ENCODE assay signal across 14 cellular contexts in the genomic region with DNA sequence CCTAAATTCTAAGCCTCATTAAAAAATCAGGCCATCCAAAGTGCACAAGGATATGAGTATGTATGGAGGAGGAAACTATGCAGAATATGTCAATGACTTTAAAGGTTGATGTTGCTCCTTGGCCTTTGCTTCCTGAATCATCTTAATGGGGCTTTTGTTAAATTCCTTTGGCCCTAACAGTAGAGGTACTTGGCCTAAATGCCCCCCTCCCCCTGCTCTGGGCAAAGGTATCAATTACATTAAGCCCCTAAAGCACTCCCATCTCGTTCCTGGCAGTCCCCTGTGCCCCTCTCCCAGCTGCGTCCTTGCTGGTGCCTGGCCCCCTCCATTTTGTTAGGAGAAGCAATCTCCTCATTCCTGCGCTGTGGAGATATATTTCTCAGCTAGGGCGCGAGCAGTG. TPM values are rescaled to one million over a fixed set of nuclear protein-coding genes. Genes with fewer than 3 reads are reported as not detected.
DNase-seq lines count a peak whose midpoint lies in the region; ATAC-seq and TF ChIP-seq lines count a peak whose summit lies in the region.
"Had no signal": no experiment of that assay in that cellular context is flagged by ENCODE, and none has a peak within 500 bp of the region (broad histone marks: within the 10 kb centered on the region; RNA-seq: fewer than 3 reads in every experiment).

No MANE protein-coding gene starts in this region.

- ATAC-seq in activated T-helper 17 cell treated with anti-CD3 and anti-CD28 coated beads, Interleukin-2, amount 50 U/mL, for 72 hours (replicated peaks) = no peak

- WGBS in mesodermal cell (ENCODE audit: insufficient coverage in 2 of 2), 2 experiments = 67 to 73% methylated on average over 2 to 5 of the region's 5 CpGs
- WGBS in mammary epithelial cell (ENCODE audit: low coverage, missing lambda C conversion rate) = 56% methylated on average over 5 of the region's 5 CpGs

- in situ Hi-C loops in mammary epithelial cell (cut with MboI; ENCODE audit: low sequenced_read_pairs in 2 of 2) = no loop called here

- H3K4me1 Mint-ChIP-seq in activated T-helper 17 cell treated with anti-CD3 and anti-CD28 coated beads, Interleukin-2, amount 50 U/mL, for 72 hours = peaks cover 24% of the 10 kb centered on the region
- H3K4me1 Mint-ChIP-seq in endothelial cell (ENCODE audit: unreplicated experiment) = peaks cover 36% of the 10 kb centered on the region

- peak; percentile 29 for DNase-seq in GM03348 (ENCODE audit: low spot score)
- DNase-seq in mammary epithelial cell = no peak
- no peak for DNase-seq in DMS79 treated with DMSO at 0.1 percent for 48 hours (lab: John Stamatoyannopoulos, UW)
- no peak for DNase-seq in SKM-1 treated with dmso at 0.1 percent for 144 hours (lab: John Stamatoyannopoulos, UW; ENCODE audit: unreplicated experiment)
- DNase-seq in endothelial cell (ENCODE audit: low spot score) = no peak
- DNase-seq: BE2C, hippocampal formation had no signal

- H3K9me3 Mint-ChIP-seq in activated T-helper 17 cell treated with anti-CD3 and anti-CD28 coated beads, Interleukin-2, amount 50 U/mL, for 72 hours = no peaks in the 10 kb centered on the region
- no peaks in the 10 kb centered on the region for H3K9me3 Mint-ChIP-seq in endothelial cell (ENCODE audit: unreplicated experiment)
- H3K9me3 Mint-ChIP-seq: memory B cell had no signal

- no peak overlapping the region for H3K4me3 ChIP-seq in BLaER1 treated with 17β-estradiol and CSF1 and Interleukin-3, amounts not matched to agents 10 nM and 100 nM
- H3K4me3 ChIP-seq in mesodermal cell (ENCODE audit: extremely low read depth, insufficient read depth, low read length, poor library complexity, severe bottlenecking) (no peak overlapping the region), mammary epithelial cell (replicated peaks in 1 of 3; ENCODE audit: insufficient read depth in 1 of 3, low read depth in 2 of 3, low read length in 3 of 3) (no peak overlapping the region)

- TF ChIP-seq CTCF in mammary epithelial cell (conservative IDR thresholded peaks at IDR 0.05 in 1 of 2, IDR thresholded peaks at IDR 0.05 in 1 of 2; ENCODE audit: extremely low read depth in 1 of 2, insufficient read depth in 1 of 2, low read depth in 1 of 2, low read length in 2 of 2) = no peak
- no peak for TF ChIP-seq CTCF in endothelial cell (IDR thresholded peaks at IDR 0.05; ENCODE audit: unreplicated experiment)

- dilution Hi-C loops in mammary epithelial cell (cut with HindIII; ENCODE audit: low sequenced_read_pairs) = no loop called here

- no TSS peak for BruUV-seq in mammary epithelial cell (replicated peaks; lab: Mats Ljungman, UMichigan)

- H3K36me3 Mint-ChIP-seq in activated T-helper 17 cell treated with anti-CD3 and anti-CD28 coated beads, Interleukin-2, amount 50 U/mL, for 72 hours (ENCODE audit: low read depth) = peaks cover 22% of the 10 kb centered on the region
- no peaks in the 10 kb centered on the region for H3K36me3 Mint-ChIP-seq in endothelial cell (ENCODE audit: low read depth, unreplicated experiment)

- peaks cover 33 to 93% (median 87%) of the 10 kb centered on the region in 10 experiments for H3K4me1 ChIP-seq in BLaER1 treated with 17β-estradiol and CSF1 and Interleukin-3, amounts not matched to agents 10 nM and 100 nM
- H3K4me1 ChIP-seq in mesodermal cell (ENCODE audit: control insufficient read depth, insufficient read depth, low read length, poor library complexity, severe bottlenecking) = peaks cover 22% of the 10 kb centered on the region
- H3K4me1 ChIP-seq in mammary epithelial cell (ENCODE audit: insufficient read depth, low read length) = peaks cover 23% of the 10 kb centered on the region
- H3K4me1 ChIP-seq: BE2C had no signal

- H3K9ac ChIP-seq in BLaER1 treated with 17β-estradiol and CSF1 and Interleukin-3, amounts not matched to agents 10 nM and 100 nM = peak overlapping the region in 5 of 11 experiments; percentile 7 to 58 (median 26); a peak in 4 of 22 replicates
- H3K9ac ChIP-seq in mammary epithelial cell (ENCODE audit: insufficient read depth, low read length) = no peak overlapping the region

- peaks cover 5 to 37% (median 16%) of the 10 kb centered on the region in 11 experiments; a peak in 15 of 22 replicates for H3K36me3 ChIP-seq in BLaER1 treated with 17β-estradiol and CSF1 and Interleukin-3, amounts not matched to agents 10 nM and 100 nM
- H3K36me3 ChIP-seq in mesodermal cell (ENCODE audit: control insufficient read depth, insufficient read depth, low read length) (peaks cover 24% of the 10 kb centered on the region), mammary epithelial cell (ENCODE audit: insufficient read depth, low read length) (peaks cover 2% of the 10 kb centered on the region)
- H3K36me3 ChIP-seq: BE2C had no signal

- H3K9me3 ChIP-seq in BLaER1 treated with 17β-estradiol and CSF1 and Interleukin-3, amounts not matched to agents 10 nM and 100 nM (replicated peaks in 1 of 11) = no peaks in the 10 kb centered on the region
- H3K9me3 ChIP-seq in mesodermal cell (ENCODE audit: control insufficient read depth, low read length) (no peaks in the 10 kb centered on the region), mammary epithelial cell (replicated peaks; ENCODE audit: insufficient read depth, low read length) (no peaks in the 10 kb centered on the region)
- H3K9me3 ChIP-seq: BE2C had no signal

- peaks cover 84% of the 10 kb centered on the region for H3K79me2 ChIP-seq in mammary epithelial cell (ENCODE audit: insufficient read depth, low read length)

- intact Hi-C loops in mammary epithelial cell (cut with micrococcal nuclease) = loop anchor here (2.0 kb wide), 1 partner anchor 39 kb away; no protein-coding TSS in a partner anchor

- H2AFZ ChIP-seq in mammary epithelial cell (ENCODE audit: low read depth, low read length) = no peak overlapping the region

- H3K4me2 ChIP-seq in BLaER1 treated with 17β-estradiol and CSF1 and Interleukin-3, amounts not matched to agents 10 nM and 100 nM = peak overlapping the region in 8 of 11 experiments; percentile 73 to 97 (median 86); a peak in 11 of 22 replicates
- no peak overlapping the region for H3K4me2 ChIP-seq in mammary epithelial cell (ENCODE audit: insufficient read depth, low read depth, low read length)

- H3K27ac Mint-ChIP-seq in activated T-helper 17 cell treated with anti-CD3 and anti-CD28 coated beads, Interleukin-2, amount 50 U/mL, for 72 hours = peak overlapping the region; percentile 87
- no peak overlapping the region for H3K27ac Mint-ChIP-seq in endothelial cell (ENCODE audit: unreplicated experiment)
- H3K27ac Mint-ChIP-seq: memory B cell had no signal

- no peaks in the 10 kb centered on the region for H3K27me3 Mint-ChIP-seq in activated T-helper 17 cell treated with anti-CD3 and anti-CD28 coated beads, Interleukin-2, amount 50 U/mL, for 72 hours
- H3K27me3 Mint-ChIP-seq in endothelial cell (ENCODE audit: unreplicated experiment) = no peaks in the 10 kb centered on the region
- H3K27me3 Mint-ChIP-seq: memory B cell had no signal

- no peak overlapping the region for H3K4me3 Mint-ChIP-seq in activated T-helper 17 cell treated with anti-CD3 and anti-CD28 coated beads, Interleukin-2, amount 50 U/mL, for 72 hours
- no peak overlapping the region for H3K4me3 Mint-ChIP-seq in endothelial cell (ENCODE audit: unreplicated experiment)
- H3K4me3 Mint-ChIP-seq: memory B cell had no signal

- no peaks in the 10 kb centered on the region; a peak in 1 of 22 replicates for H4K20me1 ChIP-seq in BLaER1 treated with 17β-estradiol and CSF1 and Interleukin-3, amounts not matched to agents 10 nM and 100 nM
- no peaks in the 10 kb centered on the region for H4K20me1 ChIP-seq in mammary epithelial cell (ENCODE audit: insufficient read depth, low read length)

- peak overlapping the region in 5 of 11 experiments; percentile 27 to 69 (median 48); a peak in 5 of 22 replicates for H3K27ac ChIP-seq in BLaER1 treated with 17β-estradiol and CSF1 and Interleukin-3, amounts not matched to agents 10 nM and 100 nM
- H3K27ac ChIP-seq in mesodermal cell (ENCODE audit: low read depth, low read length, severe bottlenecking) (peak overlapping the region; percentile 43), mammary epithelial cell (ENCODE audit: insufficient read depth, low read depth, low read length) (no peak overlapping the region)
- H3K27ac ChIP-seq: HL-60 had no signal

- H3K27me3 ChIP-seq in BLaER1 treated with 17β-estradiol and CSF1 and Interleukin-3, amounts not matched to agents 10 nM and 100 nM = no peaks in the 10 kb centered on the region
- no peaks in the 10 kb centered on the region for H3K27me3 ChIP-seq in mammary epithelial cell (ENCODE audit: insufficient read depth, low read length)
- H3K27me3 ChIP-seq: BE2C had no signal

- CTCF ChIA-PET in mammary epithelial cell (lab: Charles Lee; ENCODE audit: low non-redundant PET) = no interaction called here

RNA-seq across cellular contexts. Expression of a gene that starts 4.8 kb away (rescaled TPM):
- 10 to 100 TPM; 75.4 to 86.8 TPM for total RNA-seq in activated T-helper 17 cell treated with anti-CD3 and anti-CD28 coated beads, Interleukin-2, amount 50 U/mL, for 72 hours
- polyA plus RNA-seq in mesodermal cell (2013, experiment 1 of 2) = 140 TPM
- 140 TPM for polyA plus RNA-seq in mesodermal cell (2013, experiment 2 of 2)
- total RNA-seq in mammary epithelial cell (100 to 1,000 TPM; 113 to 155 TPM), endothelial cell (ENCODE audit: unreplicated experiment) (130 TPM)
- 172 TPM for polyA plus RNA-seq in mammary epithelial cell
- 168 TPM for polyA minus RNA-seq in mammary epithelial cell

RNA-seq across cellular contexts. Expression of a gene that starts 28.9 kb away (rescaled TPM):
- total RNA-seq in activated T-helper 17 cell treated with anti-CD3 and anti-CD28 coated beads, Interleukin-2, amount 50 U/mL, for 72 hours = not detected
- polyA plus RNA-seq in mesodermal cell (2013, experiment 1 of 2) = 1.5 TPM
- polyA plus RNA-seq in mesodermal cell (2013, experiment 2 of 2) = 1.7 TPM
- under 1 TPM; 0.26 to 0.67 TPM for total RNA-seq in mammary epithelial cell
- 0.54 TPM for polyA plus RNA-seq in mammary epithelial cell
- polyA minus RNA-seq in mammary epithelial cell = not detected
- total RNA-seq in endothelial cell (ENCODE audit: unreplicated experiment) = 0.49 TPM
- total RNA-seq: epithelial cell of proximal tubule had no signal

RNA-seq across cellular contexts. Expression of a gene that starts 34.5 kb away (rescaled TPM):
- total RNA-seq in activated T-helper 17 cell treated with anti-CD3 and anti-CD28 coated beads, Interleukin-2, amount 50 U/mL, for 72 hours = 1 to 10 TPM in 1 of 2 donors, under 1 TPM in 1; 0.24 to 2.2 TPM
- 0.26 TPM for polyA plus RNA-seq in mesodermal cell (2013, experiment 1 of 2)
- polyA plus RNA-seq in mesodermal cell (2013, experiment 2 of 2) = not detected
- total RNA-seq in mammary epithelial cell (under 1 TPM; 0.17 to 0.33 TPM), endothelial cell (ENCODE audit: unreplicated experiment) (0.41 TPM)
- 0.11 TPM for polyA plus RNA-seq in mammary epithelial cell
- polyA minus RNA-seq in mammary epithelial cell = not detected
- total RNA-seq: epithelial cell of proximal tubule, NCI-H460 had no signal

RNA-seq across cellular contexts. Expression of a gene that starts 49.2 kb away (rescaled TPM):
- 1,000 to 10,000 TPM; 1,204 to 1,551 TPM for total RNA-seq in activated T-helper 17 cell treated with anti-CD3 and anti-CD28 coated beads, Interleukin-2, amount 50 U/mL, for 72 hours
- 1,805 TPM for polyA plus RNA-seq in mesodermal cell (2013, experiment 1 of 2)
- polyA plus RNA-seq in mesodermal cell (2013, experiment 2 of 2) = 1,831 TPM
- total RNA-seq in mammary epithelial cell (1,000 to 10,000 TPM in 1 of 2 donors, 100 to 1,000 TPM in 1; 216 to 1,018 TPM), endothelial cell (ENCODE audit: unreplicated experiment) (1,804 TPM)
- polyA plus RNA-seq in mammary epithelial cell = 973 TPM
- polyA minus RNA-seq in mammary epithelial cell = 602 TPM

RNA-seq across cellular contexts. Expression of a gene that starts 49.8 kb away (rescaled TPM):
- total RNA-seq in activated T-helper 17 cell treated with anti-CD3 and anti-CD28 coated beads, Interleukin-2, amount 50 U/mL, for 72 hours = 10 to 100 TPM; 82.0 to 89.7 TPM
- polyA plus RNA-seq in mesodermal cell (2013, experiment 1 of 2) = 70.9 TPM
- 64.6 TPM for polyA plus RNA-seq in mesodermal cell (2013, experiment 2 of 2)
- total RNA-seq in mammary epithelial cell (10 to 100 TPM; 37.2 to 68.1 TPM), endothelial cell (ENCODE audit: unreplicated experiment) (173 TPM)
- polyA plus RNA-seq in mammary epithelial cell = 26.9 TPM
- polyA minus RNA-seq in mammary epithelial cell = 126 TPM
